Comparison of ENCODE assay signal across 1 cellular context in the genomic region with DNA sequence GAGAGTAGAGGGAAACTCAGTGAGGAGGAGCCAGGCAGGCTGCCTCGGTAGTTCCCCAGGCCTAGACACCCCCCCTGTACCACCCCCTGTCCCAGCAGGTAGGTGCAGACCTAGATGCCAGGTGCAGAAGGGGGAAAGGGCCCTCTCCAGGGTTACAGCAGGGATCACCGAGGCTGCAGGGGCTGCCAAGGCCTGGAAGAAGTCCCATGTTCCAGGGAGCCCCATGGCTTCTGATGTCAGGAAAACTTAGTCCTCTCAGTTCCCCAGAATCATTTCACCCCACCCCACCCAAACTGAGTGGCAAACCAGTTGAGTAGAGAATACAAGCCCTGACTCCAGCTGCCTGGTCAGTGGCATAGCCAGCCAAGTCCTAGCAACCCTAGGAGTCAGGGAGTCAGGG.
TF ChIP-seq lines count a peak whose summit lies in the region.

No MANE protein-coding gene starts in this region.

TF ChIP-seq in GM23338, 12 proteins besides CTCF, POLR2A, EP300 and RAD21 (continued from another document):
- TF ChIP-seq CREB1 (CRISPR knock-in tag; IDR thresholded peaks at IDR 0.05; ENCODE audit: low read depth) (no peak), STAT1 (IDR thresholded peaks at IDR 0.05; ENCODE audit: unreplicated experiment) (no peak), JUNB (IDR thresholded peaks at IDR 0.05; ENCODE audit: unreplicated experiment) (no peak), EZH2 (IDR thresholded peaks at IDR 0.05; ENCODE audit: low read depth, unreplicated experiment) (no peak), ZNF114 (CRISPR knock-in tag; IDR thresholded peaks at IDR 0.05) (no peak), NANOG (IDR thresholded peaks at IDR 0.05; ENCODE audit: borderline replicate concordance) (no peak), ZNF331 (CRISPR knock-in tag; IDR thresholded peaks at IDR 0.05; ENCODE audit: low read depth) (no peak), POLR2AphosphoS5 (IDR thresholded peaks at IDR 0.05; ENCODE audit: low read depth) (no peak)
- TF ChIP-seq, protein P1, sequence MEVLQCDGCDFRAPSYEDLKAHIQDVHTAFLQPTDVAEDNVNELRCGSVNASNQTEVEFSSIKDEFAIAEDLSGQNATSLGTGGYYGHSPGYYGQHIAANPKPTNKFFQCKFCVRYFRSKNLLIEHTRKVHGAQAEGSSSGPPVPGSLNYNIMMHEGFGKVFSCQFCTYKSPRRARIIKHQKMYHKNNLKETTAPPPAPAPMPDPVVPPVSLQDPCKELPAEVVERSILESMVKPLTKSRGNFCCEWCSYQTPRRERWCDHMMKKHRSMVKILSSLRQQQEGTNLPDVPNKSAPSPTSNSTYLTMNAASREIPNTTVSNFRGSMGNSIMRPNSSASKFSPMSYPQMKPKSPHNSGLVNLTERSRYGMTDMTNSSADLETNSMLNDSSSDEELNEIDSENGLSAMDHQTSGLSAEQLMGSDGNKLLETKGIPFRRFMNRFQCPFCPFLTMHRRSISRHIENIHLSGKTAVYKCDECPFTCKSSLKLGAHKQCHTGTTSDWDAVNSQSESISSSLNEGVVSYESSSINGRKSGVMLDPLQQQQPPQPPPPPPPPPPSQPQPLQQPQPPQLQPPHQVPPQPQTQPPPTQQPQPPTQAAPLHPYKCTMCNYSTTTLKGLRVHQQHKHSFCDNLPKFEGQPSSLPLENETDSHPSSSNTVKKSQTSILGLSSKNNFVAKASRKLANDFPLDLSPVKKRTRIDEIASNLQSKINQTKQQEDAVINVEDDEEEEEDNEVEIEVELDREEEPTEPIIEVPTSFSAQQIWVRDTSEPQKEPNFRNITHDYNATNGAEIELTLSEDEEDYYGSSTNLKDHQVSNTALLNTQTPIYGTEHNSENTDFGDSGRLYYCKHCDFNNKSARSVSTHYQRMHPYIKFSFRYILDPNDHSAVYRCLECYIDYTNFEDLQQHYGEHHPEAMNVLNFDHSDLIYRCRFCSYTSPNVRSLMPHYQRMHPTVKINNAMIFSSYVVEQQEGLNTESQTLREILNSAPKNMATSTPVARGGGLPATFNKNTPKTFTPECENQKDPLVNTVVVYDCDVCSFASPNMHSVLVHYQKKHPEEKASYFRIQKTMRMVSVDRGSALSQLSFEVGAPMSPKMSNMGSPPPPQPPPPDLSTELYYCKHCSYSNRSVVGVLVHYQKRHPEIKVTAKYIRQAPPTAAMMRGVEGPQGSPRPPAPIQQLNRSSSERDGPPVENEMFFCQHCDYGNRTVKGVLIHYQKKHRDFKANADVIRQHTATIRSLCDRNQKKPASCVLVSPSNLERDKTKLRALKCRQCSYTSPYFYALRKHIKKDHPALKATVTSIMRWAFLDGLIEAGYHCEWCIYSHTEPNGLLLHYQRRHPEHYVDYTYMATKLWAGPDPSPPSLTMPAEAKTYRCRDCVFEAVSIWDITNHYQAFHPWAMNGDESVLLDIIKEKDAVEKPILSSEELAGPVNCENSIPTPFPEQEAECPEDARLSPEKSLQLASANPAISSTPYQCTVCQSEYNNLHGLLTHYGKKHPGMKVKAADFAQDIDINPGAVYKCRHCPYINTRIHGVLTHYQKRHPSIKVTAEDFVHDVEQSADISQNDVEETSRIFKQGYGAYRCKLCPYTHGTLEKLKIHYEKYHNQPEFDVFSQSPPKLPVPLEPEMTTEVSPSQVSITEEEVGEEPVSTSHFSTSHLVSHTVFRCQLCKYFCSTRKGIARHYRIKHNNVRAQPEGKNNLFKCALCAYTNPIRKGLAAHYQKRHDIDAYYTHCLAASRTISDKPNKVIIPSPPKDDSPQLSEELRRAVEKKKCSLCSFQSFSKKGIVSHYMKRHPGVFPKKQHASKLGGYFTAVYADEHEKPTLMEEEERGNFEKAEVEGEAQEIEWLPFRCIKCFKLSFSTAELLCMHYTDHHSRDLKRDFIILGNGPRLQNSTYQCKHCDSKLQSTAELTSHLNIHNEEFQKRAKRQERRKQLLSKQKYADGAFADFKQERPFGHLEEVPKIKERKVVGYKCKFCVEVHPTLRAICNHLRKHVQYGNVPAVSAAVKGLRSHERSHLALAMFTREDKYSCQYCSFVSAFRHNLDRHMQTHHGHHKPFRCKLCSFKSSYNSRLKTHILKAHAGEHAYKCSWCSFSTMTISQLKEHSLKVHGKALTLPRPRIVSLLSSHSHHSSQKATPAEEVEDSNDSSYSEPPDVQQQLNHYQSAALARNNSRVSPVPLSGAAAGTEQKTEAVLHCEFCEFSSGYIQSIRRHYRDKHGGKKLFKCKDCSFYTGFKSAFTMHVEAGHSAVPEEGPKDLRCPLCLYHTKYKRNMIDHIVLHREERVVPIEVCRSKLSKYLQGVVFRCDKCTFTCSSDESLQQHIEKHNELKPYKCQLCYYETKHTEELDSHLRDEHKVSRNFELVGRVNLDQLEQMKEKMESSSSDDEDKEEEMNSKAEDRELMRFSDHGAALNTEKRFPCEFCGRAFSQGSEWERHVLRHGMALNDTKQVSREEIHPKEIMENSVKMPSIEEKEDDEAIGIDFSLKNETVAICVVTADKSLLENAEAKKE (CRISPR knock-in tag; IDR thresholded peaks at IDR 0.05), result no peak
- TF ChIP-seq, protein P2, sequence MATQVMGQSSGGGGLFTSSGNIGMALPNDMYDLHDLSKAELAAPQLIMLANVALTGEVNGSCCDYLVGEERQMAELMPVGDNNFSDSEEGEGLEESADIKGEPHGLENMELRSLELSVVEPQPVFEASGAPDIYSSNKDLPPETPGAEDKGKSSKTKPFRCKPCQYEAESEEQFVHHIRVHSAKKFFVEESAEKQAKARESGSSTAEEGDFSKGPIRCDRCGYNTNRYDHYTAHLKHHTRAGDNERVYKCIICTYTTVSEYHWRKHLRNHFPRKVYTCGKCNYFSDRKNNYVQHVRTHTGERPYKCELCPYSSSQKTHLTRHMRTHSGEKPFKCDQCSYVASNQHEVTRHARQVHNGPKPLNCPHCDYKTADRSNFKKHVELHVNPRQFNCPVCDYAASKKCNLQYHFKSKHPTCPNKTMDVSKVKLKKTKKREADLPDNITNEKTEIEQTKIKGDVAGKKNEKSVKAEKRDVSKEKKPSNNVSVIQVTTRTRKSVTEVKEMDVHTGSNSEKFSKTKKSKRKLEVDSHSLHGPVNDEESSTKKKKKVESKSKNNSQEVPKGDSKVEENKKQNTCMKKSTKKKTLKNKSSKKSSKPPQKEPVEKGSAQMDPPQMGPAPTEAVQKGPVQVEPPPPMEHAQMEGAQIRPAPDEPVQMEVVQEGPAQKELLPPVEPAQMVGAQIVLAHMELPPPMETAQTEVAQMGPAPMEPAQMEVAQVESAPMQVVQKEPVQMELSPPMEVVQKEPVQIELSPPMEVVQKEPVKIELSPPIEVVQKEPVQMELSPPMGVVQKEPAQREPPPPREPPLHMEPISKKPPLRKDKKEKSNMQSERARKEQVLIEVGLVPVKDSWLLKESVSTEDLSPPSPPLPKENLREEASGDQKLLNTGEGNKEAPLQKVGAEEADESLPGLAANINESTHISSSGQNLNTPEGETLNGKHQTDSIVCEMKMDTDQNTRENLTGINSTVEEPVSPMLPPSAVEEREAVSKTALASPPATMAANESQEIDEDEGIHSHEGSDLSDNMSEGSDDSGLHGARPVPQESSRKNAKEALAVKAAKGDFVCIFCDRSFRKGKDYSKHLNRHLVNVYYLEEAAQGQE (IDR thresholded peaks at IDR 0.05; ENCODE audit: unreplicated experiment), result no peak
